Comparison of ENCODE assay signal across 18 cellular contexts in the genomic region with DNA sequence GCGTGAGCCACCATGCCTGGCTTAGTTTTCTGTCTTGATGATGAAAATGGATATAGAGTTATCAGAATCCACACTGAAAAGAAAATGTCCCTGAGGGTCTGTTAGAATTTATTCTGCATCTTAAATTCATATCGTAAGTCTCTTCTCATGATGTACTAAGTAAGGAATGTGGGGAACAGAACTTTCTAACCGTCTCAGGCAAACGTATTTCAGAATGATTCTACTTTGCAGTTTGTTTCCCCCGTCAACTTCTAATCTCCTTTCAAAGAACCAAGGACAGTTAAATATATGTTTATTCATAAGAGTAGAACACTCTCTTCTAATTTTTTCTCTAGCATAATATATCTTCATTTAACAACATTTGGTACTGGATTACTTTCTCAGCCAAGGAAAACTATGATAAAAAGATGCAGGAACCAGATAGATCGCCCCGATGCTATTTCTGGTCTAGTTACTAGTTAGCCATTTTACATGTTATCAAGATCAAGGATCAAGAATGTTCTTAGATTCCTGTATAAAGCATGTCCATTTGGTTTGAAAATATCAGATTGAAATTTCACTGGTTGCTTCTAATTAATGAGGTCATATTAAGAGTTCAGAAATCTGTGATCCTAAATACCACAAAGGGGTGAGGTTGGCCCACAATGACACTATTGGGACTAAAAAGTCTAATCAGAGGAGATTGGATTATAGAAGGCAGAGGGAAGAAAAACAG. TPM values are rescaled to one million over a fixed set of nuclear protein-coding genes. Genes with fewer than 3 reads are reported as not detected.
A peak's percentile ranks its signal among the peaks of the same experiment; 100 is the strongest.
DNase-seq lines count a peak whose midpoint lies in the region; ATAC-seq, FAIRE-seq and TF ChIP-seq lines count a peak whose summit lies in the region.
"Had no signal": no experiment of that assay in that cellular context is flagged by ENCODE, and none has a peak within 500 bp of the region (broad histone marks: within the 10 kb centered on the region; RNA-seq: fewer than 3 reads in every experiment).

No MANE protein-coding gene starts in this region.

- peaks cover 98% of the 10 kb centered on the region for H3K36me3 Mint-ChIP-seq in activated T-helper 17 cell treated with anti-CD3 and anti-CD28 coated beads, Interleukin-2, amount 50 U/mL, for 72 hours (ENCODE audit: low read depth)
- H3K36me3 Mint-ChIP-seq in progenitor cell of endocrine pancreas (ENCODE audit: insufficient read depth): peaks cover 3% of the 10 kb centered on the region
- peaks cover 4% of the 10 kb centered on the region for H3K36me3 Mint-ChIP-seq in nephron progenitor cell (ENCODE audit: low read depth)

- TF ChIP-seq CTCF in progenitor cell of endocrine pancreas (IDR thresholded peaks at IDR 0.05; ENCODE audit: unreplicated experiment): no peak
- TF ChIP-seq CTCF in nephron progenitor cell (IDR thresholded peaks at IDR 0.05): no peak

- peak overlapping the region; percentile 43 for H3K27ac Mint-ChIP-seq in activated T-helper 17 cell treated with anti-CD3 and anti-CD28 coated beads, Interleukin-2, amount 50 U/mL, for 72 hours
- peak overlapping the region; percentile 22 for H3K27ac Mint-ChIP-seq in progenitor cell of endocrine pancreas
- no peak overlapping the region for H3K27ac Mint-ChIP-seq in nephron progenitor cell

- no peak overlapping the region for H3K4me3 Mint-ChIP-seq in activated T-helper 17 cell treated with anti-CD3 and anti-CD28 coated beads, Interleukin-2, amount 50 U/mL, for 72 hours
- H3K4me3 Mint-ChIP-seq in progenitor cell of endocrine pancreas (ENCODE audit: low read depth) (no peak overlapping the region), nephron progenitor cell (no peak overlapping the region)

- H3K4me1 Mint-ChIP-seq in activated T-helper 17 cell treated with anti-CD3 and anti-CD28 coated beads, Interleukin-2, amount 50 U/mL, for 72 hours: peaks cover 11% of the 10 kb centered on the region
- H3K4me1 Mint-ChIP-seq in progenitor cell of endocrine pancreas (ENCODE audit: low read depth): no peaks in the 10 kb centered on the region
- H3K4me1 Mint-ChIP-seq in nephron progenitor cell: no peaks in the 10 kb centered on the region

- DNase-seq in EH (ENCODE audit: low read depth): peak; percentile 45
- no peak for DNase-seq in progenitor cell of endocrine pancreas (ENCODE audit: low spot score, unreplicated experiment)
- no peak for DNase-seq in activated gamma-delta T cell (lab: John Stamatoyannopoulos, UW)
- no peak for DNase-seq in nephron progenitor cell
- no peak for DNase-seq in C1 segment of cervical spinal cord (lab: John Stamatoyannopoulos, UW)
- DNase-seq: EL, HCEC 1CT, NCI-H1105, NCI-H1694 treated with DMSO at 0.1 percent for 48 hours, NCI-H2107, NCI-H2227 treated with DMSO at 0.1 percent for 48 hours, NCI-H524, PC-9 had no signal

- H3K27me3 Mint-ChIP-seq in activated T-helper 17 cell treated with anti-CD3 and anti-CD28 coated beads, Interleukin-2, amount 50 U/mL, for 72 hours: no peaks in the 10 kb centered on the region
- H3K27me3 Mint-ChIP-seq in progenitor cell of endocrine pancreas (no peaks in the 10 kb centered on the region), nephron progenitor cell (ENCODE audit: low read depth, poor library complexity) (no peaks in the 10 kb centered on the region)

- H3K9me3 Mint-ChIP-seq in activated T-helper 17 cell treated with anti-CD3 and anti-CD28 coated beads, Interleukin-2, amount 50 U/mL, for 72 hours: no peaks in the 10 kb centered on the region
- no peaks in the 10 kb centered on the region for H3K9me3 Mint-ChIP-seq in progenitor cell of endocrine pancreas (ENCODE audit: low read depth)
- no peaks in the 10 kb centered on the region for H3K9me3 Mint-ChIP-seq in nephron progenitor cell

- peak; percentile 17 for FAIRE-seq in islet of Langerhans (lab: Jason Lieb, UNC)
- FAIRE-seq: A204.1, HTR-8/SVneo had no signal

- ATAC-seq in activated T-helper 17 cell treated with anti-CD3 and anti-CD28 coated beads, Interleukin-2, amount 50 U/mL, for 72 hours (replicated peaks): no peak
- no peak for ATAC-seq in HG03378 (IDR thresholded peaks at IDR 0.05; ENCODE audit: unreplicated experiment)

RNA-seq across cellular contexts. Expression of a gene that starts 49.5 kb away (rescaled TPM):
- total RNA-seq in activated T-helper 17 cell treated with anti-CD3 and anti-CD28 coated beads, Interleukin-2, amount 50 U/mL, for 72 hours: 10 to 100 TPM; 44.2 to 59.9 TPM
- total RNA-seq in progenitor cell of endocrine pancreas: 56.7 and 56.8 TPM in 2 replicates
